In the genomic region with DNA sequence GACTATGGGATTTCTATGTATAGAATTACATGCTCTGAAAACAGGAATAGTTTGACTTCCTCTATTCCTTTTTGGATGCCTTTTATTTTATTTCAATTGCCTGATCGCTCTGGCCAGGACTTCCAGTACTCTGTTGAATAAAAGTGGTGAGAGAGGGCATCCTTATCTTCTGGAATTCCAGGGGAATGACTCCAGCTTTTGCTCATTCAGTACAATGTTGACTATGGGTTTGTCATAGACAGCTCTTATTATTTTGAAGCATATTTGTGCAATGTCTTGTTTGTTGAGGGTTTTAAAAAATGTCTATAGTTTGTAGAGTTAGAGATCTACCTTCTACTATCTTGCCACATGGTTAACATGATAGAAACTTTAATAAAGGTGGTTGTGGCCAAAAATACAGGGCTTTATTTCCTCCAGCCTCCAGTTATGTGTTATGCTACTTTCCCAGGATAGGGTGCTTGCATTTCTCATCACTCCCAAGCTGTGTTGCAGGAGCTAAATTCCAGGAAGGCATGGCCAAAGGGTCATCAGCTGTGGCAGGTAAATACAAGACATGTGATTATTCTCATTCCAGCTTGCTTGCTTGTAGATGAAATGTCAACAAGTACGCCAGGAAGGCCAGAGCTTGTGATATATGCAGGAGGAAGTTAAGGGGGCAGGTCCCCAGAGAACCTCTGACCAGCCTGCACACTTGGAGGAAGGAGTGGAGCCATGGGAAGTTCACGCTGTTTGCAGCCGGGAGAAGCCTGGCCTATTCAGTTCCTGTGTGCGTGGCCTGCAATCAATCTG, we compare ENCODE assay signal across 14 cellular contexts.
"Had no signal": no experiment of that assay in that cellular context is flagged by ENCODE, and none has a peak within 500 bp of the region (broad histone marks: within the 10 kb centered on the region; RNA-seq: fewer than 3 reads in every experiment).

No MANE protein-coding gene starts in this region.

- H3K4me1 Mint-ChIP-seq: activated naive CD8-positive, alpha-beta T cell treated with anti-CD3 and anti-CD28 coated beads, Interleukin-2, amount 10 ng/mL, durations not matched to agents 7 days and 5 days had no signal

- H3K9ac ChIP-seq: parathyroid adenoma had no signal

- H3K4me1 ChIP-seq: parathyroid adenoma had no signal

- DNase-seq: activated CD8-positive, alpha-beta memory T cell treated with anti-CD3 and anti-CD28 coated beads, Interleukin-2, amount 50 U/mL, for 4 hours; activated CD8-positive, alpha-beta T cell treated with anti-CD3 and anti-CD28 coated beads for 36 hours; activated naive CD8-positive, alpha-beta T cell treated with anti-CD3 and anti-CD28 coated beads, Interleukin-2, amount 10 ng/mL, durations not matched to agents 7 days and 5 days; anterior cingulate cortex; caudate nucleus; effector CD8-positive, alpha-beta T cell; hippocampal formation; retina; stimulated activated CD4-positive, alpha-beta T cell treated with anti-CD3 and anti-CD28 coated beads, Interleukin-4, amount 100 ng/mL, for 4 hours; T-helper 9 cell had no signal

- H3K27ac ChIP-seq: coronary artery, epithelial cell of prostate, parathyroid adenoma, skin epidermis had no signal

- ATAC-seq: activated CD8-positive, alpha-beta T cell treated with anti-CD3 and anti-CD28 coated beads for 36 hours had no signal

- H3K9me3 Mint-ChIP-seq: activated naive CD8-positive, alpha-beta T cell treated with anti-CD3 and anti-CD28 coated beads, Interleukin-2, amount 10 ng/mL, durations not matched to agents 7 days and 5 days had no signal

- H3K4me3 ChIP-seq: coronary artery, skin epidermis had no signal

- H3K36me3 Mint-ChIP-seq: activated naive CD8-positive, alpha-beta T cell treated with anti-CD3 and anti-CD28 coated beads, Interleukin-2, amount 10 ng/mL, durations not matched to agents 7 days and 5 days had no signal

- H3K27me3 Mint-ChIP-seq: activated CD8-positive, alpha-beta T cell treated with anti-CD3 and anti-CD28 coated beads for 36 hours; activated naive CD8-positive, alpha-beta T cell treated with anti-CD3 and anti-CD28 coated beads, Interleukin-2, amount 10 ng/mL, durations not matched to agents 7 days and 5 days had no signal

- H3K4me3 Mint-ChIP-seq: activated CD8-positive, alpha-beta T cell treated with anti-CD3 and anti-CD28 coated beads for 36 hours; activated naive CD8-positive, alpha-beta T cell treated with anti-CD3 and anti-CD28 coated beads, Interleukin-2, amount 10 ng/mL, durations not matched to agents 7 days and 5 days had no signal

- H3K27ac Mint-ChIP-seq: activated CD8-positive, alpha-beta T cell treated with anti-CD3 and anti-CD28 coated beads for 36 hours; activated naive CD8-positive, alpha-beta T cell treated with anti-CD3 and anti-CD28 coated beads, Interleukin-2, amount 10 ng/mL, durations not matched to agents 7 days and 5 days had no signal
